Comparison of ENCODE assay signal across 8 cellular contexts in genomic region chr15:78065284-78065872, GRCh38. TPM values are rescaled to one million over a fixed set of nuclear protein-coding genes. Genes with fewer than 3 reads are reported as not detected.
A peak's percentile ranks its signal among the peaks of the same experiment; 100 is the strongest.
DNase-seq lines count a peak whose midpoint lies in the region; FAIRE-seq and TF ChIP-seq lines count a peak whose summit lies in the region.

No MANE protein-coding gene starts in this region.

- peak overlapping the region; percentile 76 to 88 for H3K27ac ChIP-seq in right atrium auricular region
- H3K27ac ChIP-seq in small intestine (ENCODE audit: low read depth in 1 of 2, low read length in 1 of 2), result peak overlapping the region; percentile 6 to 92

- H3K27me3 ChIP-seq in right atrium auricular region (no peaks in the 10 kb centered on the region), small intestine (ENCODE audit: control insufficient read depth in 2 of 2, insufficient read depth in 2 of 2, low read length in 2 of 2) (no peaks in the 10 kb centered on the region)

- H3K9me3 ChIP-seq in right atrium auricular region (no peaks in the 10 kb centered on the region), small intestine (ENCODE audit: control insufficient read depth, low read depth) (no peaks in the 10 kb centered on the region)

- H3K4me1 Mint-ChIP-seq in activated naive CD4-positive, alpha-beta T cell treated with anti-CD3 and anti-CD28 coated beads, Interleukin-2, amount 50 U/mL, for 24 hours, result peaks cover 21% of the 10 kb centered on the region
- H3K4me1 Mint-ChIP-seq in activated T-helper 1 cell treated with anti-CD3 and anti-CD28 coated beads, Interleukin-12 subunit alpha, Interleukin-12 subunit beta, Interleukin-2, Interleukin-4 antibody, amounts not matched to agents 30 ng/mL and 10 ng/mL and 1 ng/mL, durations not matched to agents 14 hours and 24 hours and 36 hours (ENCODE audit: low read depth), result no peaks in the 10 kb centered on the region

- FAIRE-seq in small intestine (lab: Jason Lieb, UNC), result no peak

- 37 to 68% (median 44%) methylated on average over 5 of the region's 5 CpGs for WGBS in small intestine, 3 donors

- no peaks in the 10 kb centered on the region for H3K27me3 Mint-ChIP-seq in activated naive CD4-positive, alpha-beta T cell treated with anti-CD3 and anti-CD28 coated beads, Interleukin-2, amount 50 U/mL, for 24 hours
- no peaks in the 10 kb centered on the region for H3K27me3 Mint-ChIP-seq in activated T-helper 1 cell treated with anti-CD3 and anti-CD28 coated beads, Interleukin-12 subunit alpha, Interleukin-12 subunit beta, Interleukin-2, Interleukin-4 antibody, amounts not matched to agents 30 ng/mL and 10 ng/mL and 1 ng/mL, durations not matched to agents 14 hours and 24 hours and 36 hours (ENCODE audit: insufficient read depth)

- DNase-seq in activated naive CD4-positive, alpha-beta T cell treated with anti-CD3 and anti-CD28 coated beads, Interleukin-2, amount 50 U/mL, for 16 hours, result no peak
- DNase-seq in activated T-helper 1 cell treated with anti-CD3 and anti-CD28 coated beads, Interleukin-12 subunit alpha, Interleukin-12 subunit beta, Interleukin-2, Interleukin-4 antibody, amounts not matched to agents 30 ng/mL and 10 ng/mL and 1 ng/mL, durations not matched to agents 14 hours and 24 hours and 36 hours (ENCODE audit: low spot score), result no peak
- DNase-seq in right atrium auricular region (ENCODE audit: low spot score) (peak; percentile 92), small intestine (no peak), ecto neural progenitor cell (ENCODE audit: low spot score) (no peak), NCI-H446 treated with DMSO at 0.1 percent for 48 hours (lab: John Stamatoyannopoulos, UW) (no peak), SHP77 treated with DMSO at 0.1 percent for 48 hours (lab: John Stamatoyannopoulos, UW) (no peak)

- H3K9me3 Mint-ChIP-seq in activated naive CD4-positive, alpha-beta T cell treated with anti-CD3 and anti-CD28 coated beads, Interleukin-2, amount 50 U/mL, for 24 hours, result no peaks in the 10 kb centered on the region
- no peaks in the 10 kb centered on the region for H3K9me3 Mint-ChIP-seq in activated T-helper 1 cell treated with anti-CD3 and anti-CD28 coated beads, Interleukin-12 subunit alpha, Interleukin-12 subunit beta, Interleukin-2, Interleukin-4 antibody, amounts not matched to agents 30 ng/mL and 10 ng/mL and 1 ng/mL, durations not matched to agents 14 hours and 24 hours and 36 hours

- H3K4me3 ChIP-seq in right atrium auricular region (no peak overlapping the region), small intestine (ENCODE audit: low read depth in 1 of 2, low read length in 2 of 2) (no peak overlapping the region)

- no peak overlapping the region for H3K4me3 Mint-ChIP-seq in activated naive CD4-positive, alpha-beta T cell treated with anti-CD3 and anti-CD28 coated beads, Interleukin-2, amount 50 U/mL, for 24 hours
- H3K4me3 Mint-ChIP-seq in activated T-helper 1 cell treated with anti-CD3 and anti-CD28 coated beads, Interleukin-12 subunit alpha, Interleukin-12 subunit beta, Interleukin-2, Interleukin-4 antibody, amounts not matched to agents 30 ng/mL and 10 ng/mL and 1 ng/mL, durations not matched to agents 14 hours and 24 hours and 36 hours, result peak overlapping the region; percentile 9

- intact Hi-C loops in activated T-helper 1 cell treated with anti-CD3 and anti-CD28 coated beads, Interleukin-12 subunit alpha, Interleukin-12 subunit beta, Interleukin-2, Interleukin-4 antibody, amounts not matched to agents 30 ng/mL and 10 ng/mL and 1 ng/mL, durations not matched to agents 14 hours and 24 hours and 36 hours (cut with micrococcal nuclease), result loop anchor here (5.0 kb wide), 1 partner anchor 37 kb away; no protein-coding TSS in a partner anchor

- H3K27ac Mint-ChIP-seq in activated naive CD4-positive, alpha-beta T cell treated with anti-CD3 and anti-CD28 coated beads, Interleukin-2, amount 50 U/mL, for 24 hours, result peak overlapping the region; percentile 26
- no peak overlapping the region for H3K27ac Mint-ChIP-seq in activated T-helper 1 cell treated with anti-CD3 and anti-CD28 coated beads, Interleukin-12 subunit alpha, Interleukin-12 subunit beta, Interleukin-2, Interleukin-4 antibody, amounts not matched to agents 30 ng/mL and 10 ng/mL and 1 ng/mL, durations not matched to agents 14 hours and 24 hours and 36 hours

- no peak for TF ChIP-seq CTCF in right atrium auricular region (IDR thresholded peaks at IDR 0.05)

- H3K36me3 Mint-ChIP-seq in activated naive CD4-positive, alpha-beta T cell treated with anti-CD3 and anti-CD28 coated beads, Interleukin-2, amount 50 U/mL, for 24 hours, result peaks cover 2% of the 10 kb centered on the region
- H3K36me3 Mint-ChIP-seq in activated T-helper 1 cell treated with anti-CD3 and anti-CD28 coated beads, Interleukin-12 subunit alpha, Interleukin-12 subunit beta, Interleukin-2, Interleukin-4 antibody, amounts not matched to agents 30 ng/mL and 10 ng/mL and 1 ng/mL, durations not matched to agents 14 hours and 24 hours and 36 hours (ENCODE audit: low read depth), result peaks cover 2% of the 10 kb centered on the region

- H3K4me1 ChIP-seq in right atrium auricular region (peaks cover 0 to 83% of the 10 kb centered on the region in 2 donors), small intestine (ENCODE audit: control insufficient read depth in 2 of 2, insufficient read depth in 1 of 2, low read depth in 1 of 2, low read length in 1 of 2) (peaks cover 11 to 55% of the 10 kb centered on the region in 2 donors)

- H3K36me3 ChIP-seq in right atrium auricular region, result no peaks in the 10 kb centered on the region
- no peaks in the 10 kb centered on the region for H3K36me3 ChIP-seq in small intestine (ENCODE audit: control insufficient read depth in 2 of 2, insufficient read depth in 2 of 2, low read length in 2 of 2)

RNA-seq across cellular contexts. Expression of gene TBC1D2B, which starts 12.1 kb away (rescaled TPM):
- total RNA-seq in activated T-helper 1 cell treated with anti-CD3 and anti-CD28 coated beads, Interleukin-12 subunit alpha, Interleukin-12 subunit beta, Interleukin-2, Interleukin-4 antibody, amounts not matched to agents 30 ng/mL and 10 ng/mL and 1 ng/mL, durations not matched to agents 14 hours and 24 hours and 36 hours, result 60.8 and 64.7 TPM in 2 replicates
- total RNA-seq in right atrium auricular region, result 10 to 100 TPM; 12.5 to 27.7 TPM
- polyA plus RNA-seq in small intestine, result 10 to 100 TPM in 1 of 3 donors, 1 to 10 TPM in 2; 7.6 to 16.0 (median 7.8) TPM

RNA-seq across cellular contexts. Expression of gene SH2D7, which starts 27.0 kb away (rescaled TPM):
- total RNA-seq in activated T-helper 1 cell treated with anti-CD3 and anti-CD28 coated beads, Interleukin-12 subunit alpha, Interleukin-12 subunit beta, Interleukin-2, Interleukin-4 antibody, amounts not matched to agents 30 ng/mL and 10 ng/mL and 1 ng/mL, durations not matched to agents 14 hours and 24 hours and 36 hours, result not detected in 2 replicates
- total RNA-seq in right atrium auricular region, result not detected
- 1 to 10 TPM; 1.7 to 3.8 (median 2.9) TPM for polyA plus RNA-seq in small intestine
